In the genomic region with DNA sequence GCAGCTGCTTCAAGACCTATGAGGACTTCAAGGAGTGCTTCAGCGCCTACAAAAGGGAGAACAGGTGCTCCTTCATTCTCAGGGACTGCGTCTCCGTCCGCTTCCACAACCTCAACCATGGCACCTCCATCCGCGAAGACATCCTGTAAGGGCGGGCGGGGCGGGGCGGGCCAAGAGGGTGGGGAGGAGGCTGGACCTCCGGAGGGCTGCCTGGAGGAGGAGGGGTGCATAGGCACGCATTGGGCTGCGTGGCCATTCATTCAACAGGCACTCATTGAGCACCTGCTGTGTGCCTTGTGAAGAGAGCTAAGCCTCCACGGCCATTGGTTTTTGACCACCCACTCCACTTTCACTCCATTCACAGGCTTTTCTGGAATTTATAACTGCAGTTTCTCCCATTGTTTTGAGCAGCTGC, we compare ENCODE assay signal across 8 cellular contexts. TPM values are rescaled to one million over a fixed set of nuclear protein-coding genes. Genes with fewer than 3 reads are reported as not detected.
DNase-seq lines count a peak whose midpoint lies in the region; ATAC-seq and TF ChIP-seq lines count a peak whose summit lies in the region.

No MANE protein-coding gene starts in this region.

- ATAC-seq in GM21515 (IDR thresholded peaks at IDR 0.05; ENCODE audit: unreplicated experiment) = peak; percentile 30

- 0 out of 2 replicates have a peak, but pooled peaks cover 3% of the 10 kb centered on the region for H3K36me3 ChIP-seq in Karpas-422 (ENCODE audit: insufficient read depth, low read length)

- peaks cover 47% of the 10 kb centered on the region for H3K79me2 ChIP-seq in Karpas-422 (ENCODE audit: low read length)

- no peak for TF ChIP-seq CTCF in GM12864 (IDR thresholded peaks at IDR 0.05; ENCODE audit: low read depth, low read length, missing control alignments)

- H3K9me2 ChIP-seq in Karpas-422 (replicated peaks; ENCODE audit: insufficient read depth, low read length) = no peaks in the 10 kb centered on the region

- H3K27me3 ChIP-seq in Karpas-422 (ENCODE audit: low read length) (no peaks in the 10 kb centered on the region), layer of hippocampus (ENCODE audit: control insufficient read depth, insufficient read depth, low read length) (no peaks in the 10 kb centered on the region)

- H3K27ac ChIP-seq in Karpas-422 (ENCODE audit: low read length) (peak overlapping the region; percentile 76), angular gyrus (ENCODE audit: low read depth, low read length) (peak overlapping the region; percentile 87), layer of hippocampus (ENCODE audit: low read depth, low read length) (peak overlapping the region; percentile 59), substantia nigra (ENCODE audit: low read depth, low read length, poor library complexity, severe bottlenecking) (peak overlapping the region; percentile 85)

- H3K9me3 ChIP-seq in Karpas-422 (ENCODE audit: low read length) = no peaks in the 10 kb centered on the region

- peaks cover 22% of the 10 kb centered on the region for H3K4me1 ChIP-seq in Karpas-422 (ENCODE audit: low read length)

- H3K4me3 ChIP-seq in GM12864 (ENCODE audit: low read depth, low read length) (peak overlapping the region; percentile 97), Karpas-422 (ENCODE audit: low read length) (peak overlapping the region; percentile 77)

- no peaks in the 10 kb centered on the region for H4K20me1 ChIP-seq in Karpas-422 (ENCODE audit: insufficient read depth, low read depth, low read length)

- H3K4me2 ChIP-seq in Karpas-422 (ENCODE audit: low read depth, low read length, poor library complexity, severe bottlenecking) = peak overlapping the region; percentile 99

- H3K9ac ChIP-seq in Karpas-422 (ENCODE audit: low read length) = peak overlapping the region; percentile 91

- DNase-seq in GM12864 (ENCODE audit: low read depth) = peak; percentile 15
- DNase-seq in Karpas-422 = peak; percentile 83
- peak in 5 of 49 donors; percentile 38 to 81 (median 60) for DNase-seq in substantia nigra (lab: John Stamatoyannopoulos, UW)
- no peak for DNase-seq in NCI-H1105 treated with DMSO at 0.1 percent for 48 hours (lab: John Stamatoyannopoulos, UW)
- DNase-seq in cortex of kidney (lab: John Stamatoyannopoulos, UW) = no peak

- peak overlapping the region; percentile 96 for H2AFZ ChIP-seq in Karpas-422 (ENCODE audit: low read length)

RNA-seq across cellular contexts. Expression of a gene that starts 0.4 kb away (rescaled TPM):
- 8.9 and 9.9 TPM in 2 replicates for total RNA-seq in Karpas-422 (2014; rRNA removed; shearing (Covaris generic); ENCODE audit: low replicate concordance)

RNA-seq across cellular contexts. Expression of a gene that starts 0.7 kb away (rescaled TPM):
- 93.7 and 96.4 TPM in 2 replicates for total RNA-seq in Karpas-422 (2014; rRNA removed; shearing (Covaris generic); ENCODE audit: low replicate concordance)

RNA-seq across cellular contexts. Expression of a gene that starts 23.2 kb away (rescaled TPM):
- total RNA-seq in Karpas-422 (2014; rRNA removed; shearing (Covaris generic); ENCODE audit: low replicate concordance) = 10.8 and 19.0 TPM in 2 replicates

RNA-seq across cellular contexts. Expression of a gene that starts 24.2 kb away (rescaled TPM):
- not detected in 2 replicates for total RNA-seq in Karpas-422 (2014; rRNA removed; shearing (Covaris generic); ENCODE audit: low replicate concordance)

RNA-seq across cellular contexts. Expression of a gene that starts 29.6 kb away (rescaled TPM):
- total RNA-seq in Karpas-422 (2014; rRNA removed; shearing (Covaris generic); ENCODE audit: low replicate concordance) = 4.7 TPM in 1 of 2 replicates, not detected in the other

Comparison
In these comparisons a context has a peak if more than half of its experiments do, and no peak if none do; other contexts are left out.
1. DNase-seq: peak in GM12864 (single experiment) and Karpas-422 (single experiment); none in NCI-H1105 treated with DMSO at 0.1 percent for 48 hours (single experiment) and cortex of kidney (single experiment).
2. Peak in every context shown above with its lines, with median percentiles within 50 percentile points of each other: H3K27ac ChIP-seq.